ENCODE assay signal across 2 cellular contexts in the genomic region with DNA sequence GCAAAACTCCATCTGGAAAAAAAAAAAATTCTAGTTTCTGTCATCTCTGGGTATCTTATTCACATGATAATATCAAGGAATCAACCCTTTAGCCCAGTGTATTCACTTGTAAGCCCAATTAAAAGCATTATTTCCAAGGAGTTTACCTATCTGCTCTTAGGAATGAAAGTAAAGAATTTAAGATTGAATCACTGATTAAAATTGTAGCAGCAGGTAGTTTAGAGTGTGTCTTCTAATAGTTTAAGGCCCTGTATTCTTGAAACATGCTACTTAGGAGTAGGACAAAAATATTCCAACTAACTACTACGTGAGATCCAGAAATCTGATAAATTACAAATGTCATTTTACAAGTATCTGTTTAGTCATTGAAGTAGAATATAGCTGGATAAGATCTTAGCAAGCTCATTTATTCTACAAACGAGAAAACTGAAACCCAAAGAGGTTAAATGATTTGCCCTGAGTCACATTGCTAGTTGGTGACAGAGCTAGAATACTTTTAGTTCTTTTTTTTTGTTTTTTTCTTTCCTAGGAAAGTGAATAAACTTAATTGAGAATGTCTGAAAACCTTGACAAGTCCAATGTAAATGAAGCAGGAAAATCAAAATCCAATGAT.
TF ChIP-seq lines count a peak whose summit lies in the region.

No MANE protein-coding gene starts in this region.

TF ChIP-seq in SK-N-SH, 30 proteins besides CTCF, POLR2A, EP300 and RAD21:
- TF ChIP-seq MEF2A (IDR thresholded peaks at IDR 0.05; ENCODE audit: borderline replicate concordance, low read depth) (0 out of 2 replicates have a peak, but pooled peaks have one; percentile 28), POLR2AphosphoS5 (IDR thresholded peaks at IDR 0.05; ENCODE audit: low read depth, low read length) (no peak), JUND (IDR thresholded peaks at IDR 0.05) (peak; percentile 38), SMC3 (IDR thresholded peaks at IDR 0.05; ENCODE audit: low read depth, low read length) (no peak), NFIC (IDR thresholded peaks at IDR 0.05; ENCODE audit: borderline replicate concordance) (peak; percentile 7; the same call in 1 of the 2 replicates), TCF12 (IDR thresholded peaks at IDR 0.05) (peak; percentile 44), FOSL2 (IDR thresholded peaks at IDR 0.05; ENCODE audit: borderline replicate concordance, low read depth) (peak; percentile 36; the same call in 1 of the 2 replicates), RXRA (IDR thresholded peaks at IDR 0.05; ENCODE audit: borderline replicate concordance, low read depth) (no peak), PBX3 (IDR thresholded peaks at IDR 0.05) (peak; percentile 56)
- TF ChIP-seq, protein P1, sequence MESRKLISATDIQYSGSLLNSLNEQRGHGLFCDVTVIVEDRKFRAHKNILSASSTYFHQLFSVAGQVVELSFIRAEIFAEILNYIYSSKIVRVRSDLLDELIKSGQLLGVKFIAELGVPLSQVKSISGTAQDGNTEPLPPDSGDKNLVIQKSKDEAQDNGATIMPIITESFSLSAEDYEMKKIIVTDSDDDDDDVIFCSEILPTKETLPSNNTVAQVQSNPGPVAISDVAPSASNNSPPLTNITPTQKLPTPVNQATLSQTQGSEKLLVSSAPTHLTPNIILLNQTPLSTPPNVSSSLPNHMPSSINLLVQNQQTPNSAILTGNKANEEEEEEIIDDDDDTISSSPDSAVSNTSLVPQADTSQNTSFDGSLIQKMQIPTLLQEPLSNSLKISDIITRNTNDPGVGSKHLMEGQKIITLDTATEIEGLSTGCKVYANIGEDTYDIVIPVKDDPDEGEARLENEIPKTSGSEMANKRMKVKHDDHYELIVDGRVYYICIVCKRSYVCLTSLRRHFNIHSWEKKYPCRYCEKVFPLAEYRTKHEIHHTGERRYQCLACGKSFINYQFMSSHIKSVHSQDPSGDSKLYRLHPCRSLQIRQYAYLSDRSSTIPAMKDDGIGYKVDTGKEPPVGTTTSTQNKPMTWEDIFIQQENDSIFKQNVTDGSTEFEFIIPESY (IDR thresholded peaks at IDR 0.05; ENCODE audit: borderline replicate concordance, low read depth), result no peak

TF ChIP-seq in SK-N-SH treated with all-trans-retinoic acid at 6 μM for 48 hours, 23 proteins besides CTCF, POLR2A, EP300 and RAD21 (continued from another document):
- TF ChIP-seq ZNF70 (CRISPR knock-in tag; IDR thresholded peaks at IDR 0.05) (no peak), ARNTL (CRISPR knock-in tag; IDR thresholded peaks at IDR 0.05; ENCODE audit: borderline replicate concordance, low read depth) (no peak), PPARA (CRISPR knock-in tag; IDR thresholded peaks at IDR 0.05; ENCODE audit: borderline replicate concordance) (no peak), TCF4 (CRISPR knock-in tag; IDR thresholded peaks at IDR 0.05; ENCODE audit: borderline replicate concordance) (no peak), ZNF565 (CRISPR knock-in tag; conservative IDR thresholded peaks at IDR 0.05; ENCODE audit: low read depth) (no peak), POU6F1 (CRISPR knock-in tag; IDR thresholded peaks at IDR 0.05; ENCODE audit: borderline replicate concordance, low read depth) (no peak), ZFP3 (CRISPR knock-in tag; IDR thresholded peaks at IDR 0.05) (no peak), SNAI2 (CRISPR knock-in tag; IDR thresholded peaks at IDR 0.05) (no peak), ZFP30 (CRISPR knock-in tag; IDR thresholded peaks at IDR 0.05) (no peak), PATZ1 (CRISPR knock-in tag; IDR thresholded peaks at IDR 0.05; ENCODE audit: borderline replicate concordance) (no peak), TOX (CRISPR knock-in tag; IDR thresholded peaks at IDR 0.05; ENCODE audit: borderline replicate concordance) (no peak), ZNF8 (CRISPR knock-in tag; IDR thresholded peaks at IDR 0.05) (no peak), BACH2 (CRISPR knock-in tag; IDR thresholded peaks at IDR 0.05; ENCODE audit: borderline replicate concordance) (no peak)
- TF ChIP-seq, protein P2, sequence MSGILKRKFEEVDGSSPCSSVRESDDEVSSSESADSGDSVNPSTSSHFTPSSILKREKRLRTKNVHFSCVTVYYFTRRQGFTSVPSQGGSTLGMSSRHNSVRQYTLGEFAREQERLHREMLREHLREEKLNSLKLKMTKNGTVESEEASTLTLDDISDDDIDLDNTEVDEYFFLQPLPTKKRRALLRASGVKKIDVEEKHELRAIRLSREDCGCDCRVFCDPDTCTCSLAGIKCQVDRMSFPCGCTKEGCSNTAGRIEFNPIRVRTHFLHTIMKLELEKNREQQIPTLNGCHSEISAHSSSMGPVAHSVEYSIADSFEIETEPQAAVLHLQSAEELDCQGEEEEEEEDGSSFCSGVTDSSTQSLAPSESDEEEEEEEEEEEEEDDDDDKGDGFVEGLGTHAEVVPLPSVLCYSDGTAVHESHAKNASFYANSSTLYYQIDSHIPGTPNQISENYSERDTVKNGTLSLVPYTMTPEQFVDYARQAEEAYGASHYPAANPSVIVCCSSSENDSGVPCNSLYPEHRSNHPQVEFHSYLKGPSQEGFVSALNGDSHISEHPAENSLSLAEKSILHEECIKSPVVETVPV (CRISPR knock-in tag; IDR thresholded peaks at IDR 0.05), result no peak
- TF ChIP-seq, protein P3, sequence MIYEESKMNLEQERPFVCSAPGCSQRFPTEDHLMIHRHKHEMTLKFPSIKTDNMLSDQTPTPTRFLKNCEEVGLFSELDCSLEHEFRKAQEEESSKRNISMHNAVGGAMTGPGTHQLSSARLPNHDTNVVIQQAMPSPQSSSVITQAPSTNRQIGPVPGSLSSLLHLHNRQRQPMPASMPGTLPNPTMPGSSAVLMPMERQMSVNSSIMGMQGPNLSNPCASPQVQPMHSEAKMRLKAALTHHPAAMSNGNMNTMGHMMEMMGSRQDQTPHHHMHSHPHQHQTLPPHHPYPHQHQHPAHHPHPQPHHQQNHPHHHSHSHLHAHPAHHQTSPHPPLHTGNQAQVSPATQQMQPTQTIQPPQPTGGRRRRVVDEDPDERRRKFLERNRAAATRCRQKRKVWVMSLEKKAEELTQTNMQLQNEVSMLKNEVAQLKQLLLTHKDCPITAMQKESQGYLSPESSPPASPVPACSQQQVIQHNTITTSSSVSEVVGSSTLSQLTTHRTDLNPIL (CRISPR knock-in tag; IDR thresholded peaks at IDR 0.05; ENCODE audit: low read depth), result no peak
- TF ChIP-seq, protein P4, sequence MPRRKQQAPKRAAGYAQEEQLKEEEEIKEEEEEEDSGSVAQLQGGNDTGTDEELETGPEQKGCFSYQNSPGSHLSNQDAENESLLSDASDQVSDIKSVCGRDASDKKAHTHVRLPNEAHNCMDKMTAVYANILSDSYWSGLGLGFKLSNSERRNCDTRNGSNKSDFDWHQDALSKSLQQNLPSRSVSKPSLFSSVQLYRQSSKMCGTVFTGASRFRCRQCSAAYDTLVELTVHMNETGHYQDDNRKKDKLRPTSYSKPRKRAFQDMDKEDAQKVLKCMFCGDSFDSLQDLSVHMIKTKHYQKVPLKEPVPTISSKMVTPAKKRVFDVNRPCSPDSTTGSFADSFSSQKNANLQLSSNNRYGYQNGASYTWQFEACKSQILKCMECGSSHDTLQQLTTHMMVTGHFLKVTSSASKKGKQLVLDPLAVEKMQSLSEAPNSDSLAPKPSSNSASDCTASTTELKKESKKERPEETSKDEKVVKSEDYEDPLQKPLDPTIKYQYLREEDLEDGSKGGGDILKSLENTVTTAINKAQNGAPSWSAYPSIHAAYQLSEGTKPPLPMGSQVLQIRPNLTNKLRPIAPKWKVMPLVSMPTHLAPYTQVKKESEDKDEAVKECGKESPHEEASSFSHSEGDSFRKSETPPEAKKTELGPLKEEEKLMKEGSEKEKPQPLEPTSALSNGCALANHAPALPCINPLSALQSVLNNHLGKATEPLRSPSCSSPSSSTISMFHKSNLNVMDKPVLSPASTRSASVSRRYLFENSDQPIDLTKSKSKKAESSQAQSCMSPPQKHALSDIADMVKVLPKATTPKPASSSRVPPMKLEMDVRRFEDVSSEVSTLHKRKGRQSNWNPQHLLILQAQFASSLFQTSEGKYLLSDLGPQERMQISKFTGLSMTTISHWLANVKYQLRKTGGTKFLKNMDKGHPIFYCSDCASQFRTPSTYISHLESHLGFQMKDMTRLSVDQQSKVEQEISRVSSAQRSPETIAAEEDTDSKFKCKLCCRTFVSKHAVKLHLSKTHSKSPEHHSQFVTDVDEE (CRISPR knock-in tag; IDR thresholded peaks at IDR 0.05), result no peak
TF ChIP-seq in SK-N-SH treated with all-trans-retinoic acid at 6 μM for 48 hours: peak in this region for 0.
